In genomic region chr1:156751724-156752481, GRCh38 we compare ENCODE assay signal across 1 cellular context.
A peak's percentile ranks its signal among the peaks of the same experiment; 100 is the strongest.
TF ChIP-seq lines count a peak whose summit lies in the region.

No MANE protein-coding gene starts in this region.

TF ChIP-seq in HepG2, 621 proteins besides CTCF, POLR2A, EP300 and RAD21 (continued from another document and continues in another):
- peak; percentile 84 for TF ChIP-seq GABPB1 (CRISPR knock-in tag; IDR thresholded peaks at IDR 0.05)
- TF ChIP-seq ZNF839 (CRISPR knock-in tag; IDR thresholded peaks at IDR 0.05; ENCODE audit: borderline replicate concordance) = peak; percentile 34; the same call in 1 of the 2 replicates
- no peak for TF ChIP-seq ZNF850 (CRISPR knock-in tag; conservative IDR thresholded peaks at IDR 0.05)
- TF ChIP-seq ZNF746 (CRISPR knock-in tag; IDR thresholded peaks at IDR 0.05) = peak; percentile 95
- TF ChIP-seq ZNF83 (CRISPR knock-in tag; IDR thresholded peaks at IDR 0.05; ENCODE audit: borderline replicate concordance) = peak; percentile 64
- peak; percentile 52 for TF ChIP-seq SALL2 (CRISPR knock-in tag; IDR thresholded peaks at IDR 0.05)
- TF ChIP-seq HOXA3 (CRISPR knock-in tag; IDR thresholded peaks at IDR 0.05) = peak; percentile 85
- 0 out of 2 replicates have a peak, but pooled peaks have one; percentile 86 for TF ChIP-seq ARHGAP35 (CRISPR knock-in tag; IDR thresholded peaks at IDR 0.05; ENCODE audit: borderline replicate concordance)
- 0 out of 2 replicates have a peak, but pooled peaks have one; percentile 62 for TF ChIP-seq HOXD1 (CRISPR knock-in tag; IDR thresholded peaks at IDR 0.05)
- no peak for TF ChIP-seq NR2F1 (CRISPR knock-in tag; IDR thresholded peaks at IDR 0.05)
- 0 out of 2 replicates have a peak, but pooled peaks have one; percentile 65 for TF ChIP-seq ZBTB42 (CRISPR knock-in tag; IDR thresholded peaks at IDR 0.05)
- peak; percentile 35; the same call in 1 of the 2 replicates for TF ChIP-seq ZNF562 (CRISPR knock-in tag; IDR thresholded peaks at IDR 0.05; ENCODE audit: borderline replicate concordance)
- peak; percentile 66 for TF ChIP-seq SP2 (CRISPR knock-in tag; IDR thresholded peaks at IDR 0.05)
- TF ChIP-seq ZFP36 (IDR thresholded peaks at IDR 0.05; ENCODE audit: borderline replicate concordance, low read depth, low read length, partially characterized antibody) = no peak
- TF ChIP-seq THAP7 (CRISPR knock-in tag; IDR thresholded peaks at IDR 0.05) = peak; percentile 88; the same call in 1 of the 2 replicates
- peak; percentile 62; the same call in 1 of the 2 replicates for TF ChIP-seq ZNF383 (CRISPR knock-in tag; IDR thresholded peaks at IDR 0.05; ENCODE audit: borderline replicate concordance)
- TF ChIP-seq MNT (IDR thresholded peaks at IDR 0.05) = peak; percentile 77
- TF ChIP-seq HNRNPL (IDR thresholded peaks at IDR 0.05; ENCODE audit: low read depth, low read length) = peak; percentile 72; the same call in 1 of the 2 replicates
- 0 out of 2 replicates have a peak, but pooled peaks have one; percentile 37 for TF ChIP-seq ZNF572 (CRISPR knock-in tag; IDR thresholded peaks at IDR 0.05)
- TF ChIP-seq FOXO1 (CRISPR knock-in tag; IDR thresholded peaks at IDR 0.05) = peak; percentile 58
- peak; percentile 37; the same call in 1 of the 2 replicates for TF ChIP-seq ZNF264 (CRISPR knock-in tag; IDR thresholded peaks at IDR 0.05)
- 0 out of 2 replicates have a peak, but pooled peaks have one; percentile 29 for TF ChIP-seq PPARG (CRISPR knock-in tag; conservative IDR thresholded peaks at IDR 0.05)
- TF ChIP-seq ZNF501 (CRISPR knock-in tag; IDR thresholded peaks at IDR 0.05) = peak; percentile 83
- TF ChIP-seq, protein P1, sequence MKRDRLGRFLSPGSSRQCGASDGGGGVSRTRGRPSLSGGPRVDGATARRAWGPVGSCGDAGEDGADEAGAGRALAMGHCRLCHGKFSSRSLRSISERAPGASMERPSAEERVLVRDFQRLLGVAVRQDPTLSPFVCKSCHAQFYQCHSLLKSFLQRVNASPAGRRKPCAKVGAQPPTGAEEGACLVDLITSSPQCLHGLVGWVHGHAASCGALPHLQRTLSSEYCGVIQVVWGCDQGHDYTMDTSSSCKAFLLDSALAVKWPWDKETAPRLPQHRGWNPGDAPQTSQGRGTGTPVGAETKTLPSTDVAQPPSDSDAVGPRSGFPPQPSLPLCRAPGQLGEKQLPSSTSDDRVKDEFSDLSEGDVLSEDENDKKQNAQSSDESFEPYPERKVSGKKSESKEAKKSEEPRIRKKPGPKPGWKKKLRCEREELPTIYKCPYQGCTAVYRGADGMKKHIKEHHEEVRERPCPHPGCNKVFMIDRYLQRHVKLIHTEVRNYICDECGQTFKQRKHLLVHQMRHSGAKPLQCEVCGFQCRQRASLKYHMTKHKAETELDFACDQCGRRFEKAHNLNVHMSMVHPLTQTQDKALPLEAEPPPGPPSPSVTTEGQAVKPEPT (CRISPR knock-in tag; IDR thresholded peaks at IDR 0.05; ENCODE audit: low read depth) = 0 out of 2 replicates have a peak, but pooled peaks have one; percentile 16
- TF ChIP-seq MYC (CRISPR knock-in tag; IDR thresholded peaks at IDR 0.05; ENCODE audit: borderline replicate concordance) = peak; percentile 86
- TF ChIP-seq SRSF1 (optimal IDR thresholded peaks at IDR 0.05; ENCODE audit: low read depth, low read length) = no peak
- peak; percentile 42; the same call in 1 of the 2 replicates for TF ChIP-seq FOXA3 (CRISPR knock-in tag; IDR thresholded peaks at IDR 0.05)
- TF ChIP-seq NFKB2 (CRISPR knock-in tag; IDR thresholded peaks at IDR 0.05; ENCODE audit: borderline replicate concordance) = peak; percentile 45; the same call in 1 of the 2 replicates
- peak; percentile 37; the same call in 1 of the 2 replicates for TF ChIP-seq SIN3B (IDR thresholded peaks at IDR 0.05; ENCODE audit: low read length)
- TF ChIP-seq MED8 (CRISPR knock-in tag; IDR thresholded peaks at IDR 0.05; ENCODE audit: insufficient replicate concordance) = peak; percentile 33
- no peak for TF ChIP-seq CREB3 (CRISPR knock-in tag; IDR thresholded peaks at IDR 0.05)
- TF ChIP-seq DRAP1 (CRISPR knock-in tag; IDR thresholded peaks at IDR 0.05) = peak; percentile 67; the same call in 1 of the 2 replicates
- TF ChIP-seq RBM22 (optimal IDR thresholded peaks at IDR 0.05; ENCODE audit: low read length) = peak; percentile 45
- peak; percentile 71 for TF ChIP-seq PHF5A (CRISPR knock-in tag; IDR thresholded peaks at IDR 0.05; ENCODE audit: low read depth, unreplicated experiment)
- peak; percentile 42; the same call in 1 of the 2 replicates for TF ChIP-seq KMT2B (CRISPR knock-in tag; IDR thresholded peaks at IDR 0.05)
- 0 out of 2 replicates have a peak, but pooled peaks have one; percentile 45 for TF ChIP-seq ZNF672 (CRISPR knock-in tag; IDR thresholded peaks at IDR 0.05)
- TF ChIP-seq ZBTB34 (CRISPR knock-in tag; IDR thresholded peaks at IDR 0.05) = 0 out of 2 replicates have a peak, but pooled peaks have one; percentile 34
- TF ChIP-seq ZNF446 (CRISPR knock-in tag; IDR thresholded peaks at IDR 0.05) = 0 out of 2 replicates have a peak, but pooled peaks have one; percentile 24
- TF ChIP-seq ZNF441 (CRISPR knock-in tag; IDR thresholded peaks at IDR 0.05; ENCODE audit: borderline replicate concordance) = 0 out of 2 replicates have a peak, but pooled peaks have one; percentile 52
- peak; percentile 95 for TF ChIP-seq ZNF263 (CRISPR knock-in tag; IDR thresholded peaks at IDR 0.05)
- TF ChIP-seq FOSL2 (CRISPR knock-in tag; IDR thresholded peaks at IDR 0.05) = peak; percentile 63
- TF ChIP-seq ZFP41 (CRISPR knock-in tag; IDR thresholded peaks at IDR 0.05; ENCODE audit: borderline replicate concordance) = peak; percentile 45; the same call in 1 of the 2 replicates
- TF ChIP-seq, protein P2, sequence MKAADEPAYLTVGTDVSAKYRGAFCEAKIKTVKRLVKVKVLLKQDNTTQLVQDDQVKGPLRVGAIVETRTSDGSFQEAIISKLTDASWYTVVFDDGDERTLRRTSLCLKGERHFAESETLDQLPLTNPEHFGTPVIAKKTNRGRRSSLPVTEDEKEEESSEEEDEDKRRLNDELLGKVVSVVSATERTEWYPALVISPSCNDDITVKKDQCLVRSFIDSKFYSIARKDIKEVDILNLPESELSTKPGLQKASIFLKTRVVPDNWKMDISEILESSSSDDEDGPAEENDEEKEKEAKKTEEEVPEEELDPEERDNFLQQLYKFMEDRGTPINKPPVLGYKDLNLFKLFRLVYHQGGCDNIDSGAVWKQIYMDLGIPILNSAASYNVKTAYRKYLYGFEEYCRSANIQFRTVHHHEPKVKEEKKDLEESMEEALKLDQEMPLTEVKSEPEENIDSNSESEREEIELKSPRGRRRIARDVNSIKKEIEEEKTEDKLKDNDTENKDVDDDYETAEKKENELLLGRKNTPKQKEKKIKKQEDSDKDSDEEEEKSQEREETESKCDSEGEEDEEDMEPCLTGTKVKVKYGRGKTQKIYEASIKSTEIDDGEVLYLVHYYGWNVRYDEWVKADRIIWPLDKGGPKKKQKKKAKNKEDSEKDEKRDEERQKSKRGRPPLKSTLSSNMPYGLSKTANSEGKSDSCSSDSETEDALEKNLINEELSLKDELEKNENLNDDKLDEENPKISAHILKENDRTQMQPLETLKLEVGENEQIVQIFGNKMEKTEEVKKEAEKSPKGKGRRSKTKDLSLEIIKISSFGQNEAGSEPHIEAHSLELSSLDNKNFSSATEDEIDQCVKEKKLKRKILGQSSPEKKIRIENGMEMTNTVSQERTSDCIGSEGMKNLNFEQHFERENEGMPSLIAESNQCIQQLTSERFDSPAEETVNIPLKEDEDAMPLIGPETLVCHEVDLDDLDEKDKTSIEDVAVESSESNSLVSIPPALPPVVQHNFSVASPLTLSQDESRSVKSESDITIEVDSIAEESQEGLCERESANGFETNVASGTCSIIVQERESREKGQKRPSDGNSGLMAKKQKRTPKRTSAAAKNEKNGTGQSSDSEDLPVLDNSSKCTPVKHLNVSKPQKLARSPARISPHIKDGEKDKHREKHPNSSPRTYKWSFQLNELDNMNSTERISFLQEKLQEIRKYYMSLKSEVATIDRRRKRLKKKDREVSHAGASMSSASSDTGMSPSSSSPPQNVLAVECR (CRISPR knock-in tag; IDR thresholded peaks at IDR 0.05; ENCODE audit: borderline replicate concordance) = peak; percentile 87
- TF ChIP-seq RARA (CRISPR knock-in tag; IDR thresholded peaks at IDR 0.05) = 0 out of 2 replicates have a peak, but pooled peaks have one; percentile 28
- TF ChIP-seq RFXANK (CRISPR knock-in tag; IDR thresholded peaks at IDR 0.05) = 0 out of 2 replicates have a peak, but pooled peaks have one; percentile 61
- TF ChIP-seq, protein P3, sequence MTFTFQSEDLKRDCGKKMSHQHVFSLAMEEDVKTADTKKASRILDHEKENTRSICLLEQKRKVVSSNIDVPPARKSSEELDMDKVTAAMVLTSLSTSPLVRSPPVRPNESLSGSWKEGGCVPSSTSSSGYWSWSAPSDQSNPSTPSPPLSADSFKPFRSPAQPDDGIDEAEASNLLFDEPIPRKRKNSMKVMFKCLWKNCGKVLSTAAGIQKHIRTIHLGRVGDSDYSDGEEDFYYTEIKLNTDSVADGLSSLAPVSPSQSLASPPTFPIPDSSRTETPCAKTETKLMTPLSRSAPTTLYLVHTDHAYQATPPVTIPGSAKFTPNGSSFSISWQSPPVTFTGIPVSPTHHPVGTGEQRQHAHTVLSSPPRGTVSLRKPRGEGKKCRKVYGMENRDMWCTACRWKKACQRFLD (CRISPR knock-in tag; IDR thresholded peaks at IDR 0.05; ENCODE audit: borderline replicate concordance) = 0 out of 2 replicates have a peak, but pooled peaks have one; percentile 45
- TF ChIP-seq, protein P4, sequence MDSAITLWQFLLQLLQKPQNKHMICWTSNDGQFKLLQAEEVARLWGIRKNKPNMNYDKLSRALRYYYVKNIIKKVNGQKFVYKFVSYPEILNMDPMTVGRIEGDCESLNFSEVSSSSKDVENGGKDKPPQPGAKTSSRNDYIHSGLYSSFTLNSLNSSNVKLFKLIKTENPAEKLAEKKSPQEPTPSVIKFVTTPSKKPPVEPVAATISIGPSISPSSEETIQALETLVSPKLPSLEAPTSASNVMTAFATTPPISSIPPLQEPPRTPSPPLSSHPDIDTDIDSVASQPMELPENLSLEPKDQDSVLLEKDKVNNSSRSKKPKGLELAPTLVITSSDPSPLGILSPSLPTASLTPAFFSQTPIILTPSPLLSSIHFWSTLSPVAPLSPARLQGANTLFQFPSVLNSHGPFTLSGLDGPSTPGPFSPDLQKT (CRISPR knock-in tag; IDR thresholded peaks at IDR 0.05; ENCODE audit: borderline replicate concordance) = 0 out of 2 replicates have a peak, but pooled peaks have one; percentile 45
- TF ChIP-seq BORCS8-MEF2B (CRISPR knock-in tag; IDR thresholded peaks at IDR 0.05) = no peak
